Comparison of ENCODE assay signal across 25 cellular contexts in genomic region chr9:83034026-83034425, GRCh38. TPM values are rescaled to one million over a fixed set of nuclear protein-coding genes. Genes with fewer than 3 reads are reported as not detected.
"Had no signal": no experiment of that assay in that cellular context is flagged by ENCODE, and none has a peak within 500 bp of the region (broad histone marks: within the 10 kb centered on the region; RNA-seq: fewer than 3 reads in every experiment).

No MANE protein-coding gene starts in this region.

- H3K27me3 ChIP-seq: hepatocyte, ovary, tibial artery had no signal

- H3K9me3 ChIP-seq: left ventricle myocardium inferior, ovary, tibial artery had no signal

- H3K36me3 Mint-ChIP-seq: immature natural killer cell; natural killer cell treated with Interleukin-12 subunit alpha and Interleukin-12 subunit beta and Interleukin-15 and Interleukin-18, amount 100 ng/mL, for 72 hours; stimulated activated effector memory CD8-positive, alpha-beta T cell treated with anti-CD3 and anti-CD28 coated beads, Interleukin-12 subunit alpha, Interleukin-12 subunit beta, amount 100 ng/mL, for 72 hours; T-cell had no signal

- H3K4me2 ChIP-seq: hepatocyte had no signal

- FAIRE-seq: bronchial epithelial cell had no signal

- ATAC-seq: activated CD8-positive, alpha-beta T cell treated with anti-CD3 and anti-CD28 coated beads, Interleukin-2, amount 10 ng/mL, durations not matched to agents 7 days and 5 days; activated naive CD8-positive, alpha-beta T cell treated with anti-CD3 and anti-CD28 coated beads, Interleukin-2, amount 50 U/mL, for 24 hours; natural killer cell treated with Interleukin-12 subunit alpha and Interleukin-12 subunit beta and Interleukin-15 and Interleukin-18, amount 100 ng/mL, for 72 hours; right cardiac atrium; stimulated activated effector memory CD8-positive, alpha-beta T cell treated with anti-CD3 and anti-CD28 coated beads, Interleukin-12 subunit alpha, Interleukin-12 subunit beta, amount 100 ng/mL, for 72 hours; stimulated activated naive CD8-positive, alpha-beta T cell treated with anti-CD3 and anti-CD28 coated beads, Interleukin-15, amount 100 ng/mL, for 72 hours; T-cell had no signal

- H2AFZ ChIP-seq: hepatocyte had no signal

- H3K27me3 Mint-ChIP-seq: activated naive CD8-positive, alpha-beta T cell treated with anti-CD3 and anti-CD28 coated beads, Interleukin-2, amount 50 U/mL, for 24 hours; natural killer cell treated with Interleukin-12 subunit alpha and Interleukin-12 subunit beta and Interleukin-15 and Interleukin-18, amount 100 ng/mL, for 72 hours had no signal

- DNase-seq: activated CD4-positive, alpha-beta T cell treated with anti-CD3 and anti-CD28 coated beads, Interleukin-2, amount 10 ng/mL, durations not matched to agents 7 days and 5 days; activated CD4-positive, CD25-positive, alpha-beta regulatory T cell treated with anti-CD3 and anti-CD28 coated beads, Interleukin-2, amount 50 U/mL, for 72 hours; activated CD8-positive, alpha-beta T cell treated with anti-CD3 and anti-CD28 coated beads, Interleukin-2, amount 10 ng/mL, durations not matched to agents 7 days and 5 days; activated gamma-delta T cell; activated naive CD4-positive, alpha-beta T cell treated with anti-CD3 and anti-CD28 coated beads, Interleukin-2, amount 50 U/mL, for 16 hours; activated naive CD8-positive, alpha-beta T cell treated with anti-CD3 and anti-CD28 coated beads, Interleukin-2, amount 50 U/mL, for 24 hours; cortex of kidney; foreskin melanocyte; glutamatergic neuron; immature natural killer cell; left ventricle myocardium inferior; ovary; right cardiac atrium; stimulated activated CD4-positive, alpha-beta T cell treated with anti-CD3 and anti-CD28 coated beads, Interleukin-2, amount 100 ng/mL, for 24 hours; stimulated activated naive CD8-positive, alpha-beta T cell treated with anti-CD3 and anti-CD28 coated beads, Interleukin-15, amount 100 ng/mL, for 72 hours; T-cell; tibial artery had no signal

- H3K27ac ChIP-seq: epithelial cell of prostate, hepatocyte, left ventricle myocardium inferior, ovary, tibial artery, VCaP had no signal

- H3K4me3 Mint-ChIP-seq: activated CD4-positive, alpha-beta T cell treated with anti-CD3 and anti-CD28 coated beads, Interleukin-2, amount 10 ng/mL, durations not matched to agents 7 days and 5 days; activated CD8-positive, alpha-beta T cell treated with anti-CD3 and anti-CD28 coated beads, Interleukin-2, amount 10 ng/mL, durations not matched to agents 7 days and 5 days; activated naive CD8-positive, alpha-beta T cell treated with anti-CD3 and anti-CD28 coated beads, Interleukin-2, amount 50 U/mL, for 24 hours; activated T-helper 1 cell treated with anti-CD3 and anti-CD28 coated beads, Interleukin-12 subunit alpha, Interleukin-12 subunit beta, Interleukin-2, Interleukin-4 antibody, amounts not matched to agents 30 ng/mL and 10 ng/mL and 1 ng/mL, durations not matched to agents 14 hours and 24 hours and 36 hours; immature natural killer cell; natural killer cell treated with Interleukin-12 subunit alpha and Interleukin-12 subunit beta and Interleukin-15 and Interleukin-18, amount 100 ng/mL, for 72 hours; stimulated activated effector memory CD8-positive, alpha-beta T cell treated with anti-CD3 and anti-CD28 coated beads, Interleukin-12 subunit alpha, Interleukin-12 subunit beta, amount 100 ng/mL, for 72 hours; stimulated activated naive CD8-positive, alpha-beta T cell treated with anti-CD3 and anti-CD28 coated beads, Interleukin-15, amount 100 ng/mL, for 72 hours; T-cell; T-helper 2 cell treated with Interferon-gamma antibody and Interleukin-4, amounts not matched to agents 5 μg/mL and 100 μg/mL, for 36 hours had no signal

- H3K4me1 Mint-ChIP-seq: activated CD4-positive, alpha-beta T cell treated with anti-CD3 and anti-CD28 coated beads, Interleukin-2, amount 10 ng/mL, durations not matched to agents 7 days and 5 days; activated naive CD8-positive, alpha-beta T cell treated with anti-CD3 and anti-CD28 coated beads, Interleukin-2, amount 50 U/mL, for 24 hours; immature natural killer cell; stimulated activated effector memory CD8-positive, alpha-beta T cell treated with anti-CD3 and anti-CD28 coated beads, Interleukin-12 subunit alpha, Interleukin-12 subunit beta, amount 100 ng/mL, for 72 hours; stimulated activated naive CD8-positive, alpha-beta T cell treated with anti-CD3 and anti-CD28 coated beads, Interleukin-15, amount 100 ng/mL, for 72 hours; T-cell had no signal

- H3K9me3 Mint-ChIP-seq: activated CD4-positive, alpha-beta T cell treated with anti-CD3 and anti-CD28 coated beads, Interleukin-2, amount 10 ng/mL, durations not matched to agents 7 days and 5 days; activated naive CD8-positive, alpha-beta T cell treated with anti-CD3 and anti-CD28 coated beads, Interleukin-2, amount 50 U/mL, for 24 hours; activated T-helper 1 cell treated with anti-CD3 and anti-CD28 coated beads, Interleukin-12 subunit alpha, Interleukin-12 subunit beta, Interleukin-2, Interleukin-4 antibody, amounts not matched to agents 30 ng/mL and 10 ng/mL and 1 ng/mL, durations not matched to agents 14 hours and 24 hours and 36 hours; stimulated activated naive CD8-positive, alpha-beta T cell treated with anti-CD3 and anti-CD28 coated beads, Interleukin-15, amount 100 ng/mL, for 72 hours; T-helper 2 cell treated with Interferon-gamma antibody and Interleukin-4, amounts not matched to agents 5 μg/mL and 100 μg/mL, for 36 hours had no signal

- H3K36me3 ChIP-seq: left ventricle myocardium inferior, ovary, tibial artery had no signal

- H3K27ac Mint-ChIP-seq: activated CD4-positive, alpha-beta T cell treated with anti-CD3 and anti-CD28 coated beads, Interleukin-2, amount 10 ng/mL, durations not matched to agents 7 days and 5 days; activated CD8-positive, alpha-beta T cell treated with anti-CD3 and anti-CD28 coated beads, Interleukin-2, amount 10 ng/mL, durations not matched to agents 7 days and 5 days; activated naive CD8-positive, alpha-beta T cell treated with anti-CD3 and anti-CD28 coated beads, Interleukin-2, amount 50 U/mL, for 24 hours; activated T-helper 1 cell treated with anti-CD3 and anti-CD28 coated beads, Interleukin-12 subunit alpha, Interleukin-12 subunit beta, Interleukin-2, Interleukin-4 antibody, amounts not matched to agents 30 ng/mL and 10 ng/mL and 1 ng/mL, durations not matched to agents 14 hours and 24 hours and 36 hours; immature natural killer cell; natural killer cell treated with Interleukin-12 subunit alpha and Interleukin-12 subunit beta and Interleukin-15 and Interleukin-18, amount 100 ng/mL, for 72 hours; stimulated activated effector memory CD8-positive, alpha-beta T cell treated with anti-CD3 and anti-CD28 coated beads, Interleukin-12 subunit alpha, Interleukin-12 subunit beta, amount 100 ng/mL, for 72 hours; stimulated activated naive CD8-positive, alpha-beta T cell treated with anti-CD3 and anti-CD28 coated beads, Interleukin-15, amount 100 ng/mL, for 72 hours; T-cell; T-helper 2 cell treated with Interferon-gamma antibody and Interleukin-4, amounts not matched to agents 5 μg/mL and 100 μg/mL, for 36 hours had no signal

- H3K4me3 ChIP-seq: hepatocyte, left ventricle myocardium inferior, ovary, tibial artery had no signal

- H3K4me1 ChIP-seq: left ventricle myocardium inferior, tibial artery had no signal

RNA-seq across cellular contexts. Expression of gene RASEF, which starts 28.9 kb away (rescaled TPM):
- total RNA-seq: activated CD4-positive, alpha-beta T cell treated with anti-CD3 and anti-CD28 coated beads, Interleukin-2, amount 10 ng/mL, durations not matched to agents 7 days and 5 days; activated CD8-positive, alpha-beta T cell treated with anti-CD3 and anti-CD28 coated beads, Interleukin-2, amount 10 ng/mL, durations not matched to agents 7 days and 5 days; activated T-helper 1 cell treated with anti-CD3 and anti-CD28 coated beads, Interleukin-12 subunit alpha, Interleukin-12 subunit beta, Interleukin-2, Interleukin-4 antibody, amounts not matched to agents 30 ng/mL and 10 ng/mL and 1 ng/mL, durations not matched to agents 14 hours and 24 hours and 36 hours; natural killer cell treated with Interleukin-12 subunit alpha and Interleukin-12 subunit beta and Interleukin-15 and Interleukin-18, amount 100 ng/mL, for 72 hours had no signal
- polyA plus RNA-seq: immature natural killer cell had no signal
